In genomic region chr4:86543560-86544312, GRCh38 we compare ENCODE assay signal across 16 cellular contexts. TPM values are rescaled to one million over a fixed set of nuclear protein-coding genes. Genes with fewer than 3 reads are reported as not detected.
DNase-seq lines count a peak whose midpoint lies in the region; ATAC-seq, FAIRE-seq and TF ChIP-seq lines count a peak whose summit lies in the region.
"Had no signal": no experiment of that assay in that cellular context is flagged by ENCODE, and none has a peak within 500 bp of the region (broad histone marks: within the 10 kb centered on the region; RNA-seq: fewer than 3 reads in every experiment).

No MANE protein-coding gene starts in this region.

- no peaks in the 10 kb centered on the region for H3K79me2 ChIP-seq in H1 (ENCODE audit: control insufficient read depth in 1 of 2, insufficient read depth in 2 of 2, low read length in 2 of 2)

- no peak overlapping the region for H4K91ac ChIP-seq in H1 (replicated peaks; ENCODE audit: insufficient read length, low read length)

- no peaks in the 10 kb centered on the region for H3K23me2 ChIP-seq in H1 (ENCODE audit: low read depth, low read length)

- no peak overlapping the region for H2BK12ac ChIP-seq in H1 (ENCODE audit: low read depth, low read length)

- TF ChIP-seq CTCF in H1 (IDR thresholded peaks at IDR 0.05; ENCODE audit: control extremely low read depth in 1 of 3, insufficient read depth in 1 of 3, low read depth in 1 of 3, low read length in 3 of 3) (no peak), retinal pigment epithelial cell (conservative IDR thresholded peaks at IDR 0.05; ENCODE audit: low read depth, low read length) (no peak), prostate gland (IDR thresholded peaks at IDR 0.05) (no peak)

- no peak for FAIRE-seq in H1 (lab: Jason Lieb, UNC)
- FAIRE-seq: endometrium had no signal

- H4K5ac ChIP-seq in H1 (ENCODE audit: insufficient read length, low read depth, low read length) = no peak overlapping the region

- no peak overlapping the region for H3K14ac ChIP-seq in H1 (ENCODE audit: insufficient read length)

- H2BK5ac ChIP-seq in H1 (ENCODE audit: low read depth, low read length) = no peak overlapping the region

- ATAC-seq in GM21723 (IDR thresholded peaks at IDR 0.05; ENCODE audit: unreplicated experiment) = no peak
- ATAC-seq: stimulated activated memory B cell treated with anti-CD40 and anti-IgM and Interleukin-4, amounts not matched to agents 10 μg/mL and 1 μg/mL and 100 μg/mL, for 72 hours had no signal

- no peak overlapping the region for H3K18ac ChIP-seq in H1 (ENCODE audit: extremely low read depth, low read length)

- no peak for TF ChIP-seq EP300 in H1 (IDR thresholded peaks at IDR 0.05; ENCODE audit: borderline replicate concordance in 1 of 2, low read depth in 2 of 2, low read length in 2 of 2)

- no peak for DNase-seq in activated CD4-positive, alpha-beta T cell treated with anti-CD3 and anti-CD28 coated beads, Interleukin-2, amount 10 ng/mL, durations not matched to agents 7 days and 5 days
- DNase-seq in activated CD4-positive, alpha-beta T cell treated with anti-CD3 and anti-CD28 coated beads, Interleukin-2, amount 50 U/mL, for 1 hour = no peak
- peak; percentile 73 for DNase-seq in NCI-H82 treated with DMSO at 0.1 percent for 48 hours (lab: John Stamatoyannopoulos, UW; ENCODE audit: unreplicated experiment)
- DNase-seq in H1 (ENCODE audit: low read depth in 1 of 2, low spot score in 2 of 2) = no peak
- peak; percentile 75 for DNase-seq in retinal pigment epithelial cell (ENCODE audit: low read depth)
- no peak for DNase-seq in SKM-1 (lab: John Stamatoyannopoulos, UW; ENCODE audit: unreplicated experiment)
- no peak for DNase-seq in prostate gland (ENCODE audit: low spot score)
- DNase-seq: activated T-cell treated with anti-CD3 and anti-CD28 coated beads, Interleukin-2, amount 50 U/mL, for 48 hours; HCEC 1CT; NCI-H2227 treated with DMSO at 0.1 percent for 48 hours; ovary had no signal

- H3K4me3 ChIP-seq in H1 (ENCODE audit: extremely low read depth in 1 of 4, insufficient read depth in 2 of 4, low read depth in 3 of 4, low read length in 4 of 4) (no peak overlapping the region), retinal pigment epithelial cell (ENCODE audit: low read length) (no peak overlapping the region), prostate gland (no peak overlapping the region)
- H3K4me3 ChIP-seq: ovary had no signal

- H4K8ac ChIP-seq in H1 (ENCODE audit: extremely low read depth, insufficient read depth, low read length) = no peak overlapping the region

- no peaks in the 10 kb centered on the region for H3K4me1 ChIP-seq in H1 (replicated peaks in 1 of 4; ENCODE audit: control insufficient read depth in 3 of 4, insufficient read depth in 4 of 4, low read length in 3 of 4)
- no peaks in the 10 kb centered on the region for H3K4me1 ChIP-seq in prostate gland (replicated peaks)

- H2BK20ac ChIP-seq in H1 (ENCODE audit: low read length) = no peak overlapping the region

- no peak overlapping the region for H2BK120ac ChIP-seq in H1 (replicated peaks; ENCODE audit: low read depth, low read length)

- H3K4me2 ChIP-seq in H1 (ENCODE audit: insufficient read depth in 1 of 2, low read depth in 2 of 2, low read length in 2 of 2) = no peak overlapping the region

- 78% methylated on average over 2 of the region's 2 CpGs; no CpG with 5 or more reads in 1 of the 2 experiments for WGBS in H1 (ENCODE audit: extremely low coverage in 1 of 2, insufficient coverage in 1 of 2, insufficient read length in 1 of 2, insufficient replicate concordance in 2 of 2, low coverage in 1 of 2, low lambda C conversion rate in 2 of 2, missing lambda C conversion rate in 1 of 2), 2 experiments
- WGBS in prostate gland = 49% methylated on average over 2 of the region's 2 CpGs

- TF ChIP-seq POLR2A in H1 (IDR thresholded peaks at IDR 0.05; ENCODE audit: control extremely low read depth in 1 of 2, low read depth in 2 of 2, low read length in 2 of 2) (no peak), prostate gland (IDR thresholded peaks at IDR 0.05) (no peak)

- H3K27me3 ChIP-seq in H1 (replicated peaks in 1 of 4; ENCODE audit: control insufficient read depth in 3 of 4, extremely low read depth in 1 of 4, insufficient read depth in 3 of 4, low read length in 3 of 4) = no peaks in the 10 kb centered on the region
- no peaks in the 10 kb centered on the region for H3K27me3 ChIP-seq in prostate gland (replicated peaks; ENCODE audit: insufficient read depth)
- H3K27me3 ChIP-seq: ovary had no signal

- H3K36me3 Mint-ChIP-seq in activated CD4-positive, alpha-beta T cell treated with anti-CD3 and anti-CD28 coated beads, Interleukin-2, amount 10 ng/mL, durations not matched to agents 7 days and 5 days (ENCODE audit: low read depth) = no peaks in the 10 kb centered on the region
- H3K36me3 Mint-ChIP-seq: stimulated activated memory B cell treated with anti-CD40 and anti-IgM and Interleukin-4, amounts not matched to agents 10 μg/mL and 1 μg/mL and 100 μg/mL, for 72 hours had no signal

- POLR2A ChIA-PET in activated CD4-positive, alpha-beta T cell treated with anti-CD3 and anti-CD28 coated beads, Interleukin-2, amount 10 ng/mL, durations not matched to agents 7 days and 5 days (lab: Charles Lee) = no interaction called here
- POLR2A ChIA-PET in H1 (lab: Charles Lee; ENCODE audit: partially characterized antibody) = no interaction called here

- H3K4me1 Mint-ChIP-seq in activated CD4-positive, alpha-beta T cell treated with anti-CD3 and anti-CD28 coated beads, Interleukin-2, amount 10 ng/mL, durations not matched to agents 7 days and 5 days = peaks cover 34% of the 10 kb centered on the region
- H3K4me1 Mint-ChIP-seq: stimulated activated memory B cell treated with anti-CD40 and anti-IgM and Interleukin-4, amounts not matched to agents 10 μg/mL and 1 μg/mL and 100 μg/mL, for 72 hours had no signal

- no peaks in the 10 kb centered on the region for H4K20me1 ChIP-seq in H1 (replicated peaks in 1 of 2; ENCODE audit: control insufficient read depth in 1 of 2, insufficient read depth in 2 of 2, low read length in 2 of 2)

- no peak overlapping the region for H2AK5ac ChIP-seq in H1 (ENCODE audit: low read depth, low read length)

- H3K9me3 ChIP-seq in H1 (ENCODE audit: insufficient read depth in 2 of 2, low read depth in 1 of 2, low read length in 1 of 2) (peaks cover 0 to 8% of the 10 kb centered on the region in 2 experiments; a peak in 1 of 4 replicates), prostate gland (no peaks in the 10 kb centered on the region)
- H3K9me3 ChIP-seq: ovary had no signal

- H3K36me3 ChIP-seq in H1 (ENCODE audit: control insufficient read depth in 2 of 4, insufficient read depth in 4 of 4, low read length in 3 of 4) = no peaks in the 10 kb centered on the region
- no peaks in the 10 kb centered on the region for H3K36me3 ChIP-seq in prostate gland
- H3K36me3 ChIP-seq: ovary had no signal

- peak overlapping the region; percentile 32 for H3K4me3 Mint-ChIP-seq in activated CD4-positive, alpha-beta T cell treated with anti-CD3 and anti-CD28 coated beads, Interleukin-2, amount 10 ng/mL, durations not matched to agents 7 days and 5 days
- H3K4me3 Mint-ChIP-seq: stimulated activated memory B cell treated with anti-CD40 and anti-IgM and Interleukin-4, amounts not matched to agents 10 μg/mL and 1 μg/mL and 100 μg/mL, for 72 hours had no signal

- TF ChIP-seq RAD21 in H1 (IDR thresholded peaks at IDR 0.05 in 1 of 2, conservative IDR thresholded peaks at IDR 0.05 in 1 of 2; ENCODE audit: low read depth in 2 of 2, low read length in 2 of 2) = no peak

- no peak overlapping the region for H2BK15ac ChIP-seq in H1 (ENCODE audit: low read length)

- H3K23ac ChIP-seq in H1 (ENCODE audit: insufficient read length) = no peak overlapping the region

- peak overlapping the region; percentile 91 for H3K27ac Mint-ChIP-seq in activated CD4-positive, alpha-beta T cell treated with anti-CD3 and anti-CD28 coated beads, Interleukin-2, amount 10 ng/mL, durations not matched to agents 7 days and 5 days
- H3K27ac Mint-ChIP-seq: stimulated activated memory B cell treated with anti-CD40 and anti-IgM and Interleukin-4, amounts not matched to agents 10 μg/mL and 1 μg/mL and 100 μg/mL, for 72 hours had no signal

- H3K9ac ChIP-seq in H1 (replicated peaks in 1 of 4; ENCODE audit: extremely low read depth in 1 of 4, low read depth in 3 of 4, low read length in 3 of 4) = no peak overlapping the region

- H2AFZ ChIP-seq in H1 (ENCODE audit: low read length) = no peak overlapping the region

- peaks cover 5% of the 10 kb centered on the region for H3K9me3 Mint-ChIP-seq in activated CD4-positive, alpha-beta T cell treated with anti-CD3 and anti-CD28 coated beads, Interleukin-2, amount 10 ng/mL, durations not matched to agents 7 days and 5 days
- H3K9me3 Mint-ChIP-seq: stimulated activated memory B cell treated with anti-CD40 and anti-IgM and Interleukin-4, amounts not matched to agents 10 μg/mL and 1 μg/mL and 100 μg/mL, for 72 hours had no signal

- no peaks in the 10 kb centered on the region for H3K79me1 ChIP-seq in H1 (ENCODE audit: low read depth, low read length)

- no peak overlapping the region for H3K4ac ChIP-seq in H1 (replicated peaks; ENCODE audit: insufficient read length, low read depth, low read length)

- intact Hi-C loops in prostate gland (cut with DNase I) = no loop called here

- H3K27me3 Mint-ChIP-seq in activated CD4-positive, alpha-beta T cell treated with anti-CD3 and anti-CD28 coated beads, Interleukin-2, amount 10 ng/mL, durations not matched to agents 7 days and 5 days = no peaks in the 10 kb centered on the region
- H3K27me3 Mint-ChIP-seq: brain had no signal

- CTCF ChIA-PET in activated CD4-positive, alpha-beta T cell treated with anti-CD3 and anti-CD28 coated beads, Interleukin-2, amount 10 ng/mL, durations not matched to agents 7 days and 5 days (lab: Charles Lee) = no interaction called here
- CTCF ChIA-PET in H1 (lab: Charles Lee; ENCODE audit: partially characterized antibody) = interaction anchor here (0.5 to 1.2 kb wide), 5 partner anchors 8 to 138 kb away, joined by 3 to 6 read pairs (median 3); no protein-coding TSS in a partner anchor

- H3K27ac ChIP-seq in H1 (ENCODE audit: low read depth, low read length) = no peak overlapping the region
- H3K27ac ChIP-seq in prostate gland = no peak overlapping the region
- H3K27ac ChIP-seq: ovary, RWPE1 had no signal

- peak overlapping the region; percentile 33 for H3K56ac ChIP-seq in H1 (replicated peaks; ENCODE audit: insufficient read length, low read depth, low read length)

RNA-seq across cellular contexts. Expression of gene PTPN13, which starts 50.4 kb away (rescaled TPM):
- 1 to 10 TPM; 2.0 to 2.6 TPM for total RNA-seq in activated CD4-positive, alpha-beta T cell treated with anti-CD3 and anti-CD28 coated beads, Interleukin-2, amount 10 ng/mL, durations not matched to agents 7 days and 5 days
- total RNA-seq in H1 (2021; fragmentation: NEBNext Ultra II Directional; extraction: Animal tissue kit (Norgen Biotek cat#: 25700)) = 54.3 and 57.9 TPM in 2 replicates
- 11.5 and 12.7 TPM in 2 replicates for polyA plus RNA-seq in H1 (2011; rRNA removed)
- polyA plus RNA-seq in H1 (2011; cell fraction: cytosol; rRNA removed) = 16.8 TPM
- polyA plus RNA-seq in H1 (2011; cell fraction: nucleus; rRNA removed) = 13.2 TPM
- 22.7 to 54.1 TPM (median 30.1 TPM) in 4 replicates for polyA plus RNA-seq in H1 (2012, experiment 1 of 2)
- 1.4 TPM for polyA plus RNA-seq in H1 (2012, experiment 2 of 2)
- 22.4 TPM for polyA plus RNA-seq in H1 (2013, experiment 1 of 2)
- polyA plus RNA-seq in H1 (2013, experiment 2 of 2) = 22.6 TPM
- polyA minus RNA-seq in H1 (2011; rRNA and poly(A)+ RNA removed) = 46.5 and 58.1 TPM in 2 replicates
- 37.4 TPM for polyA minus RNA-seq in H1 (2011; cell fraction: cytosol; rRNA and poly(A)+ RNA removed)
- 98.7 TPM for polyA minus RNA-seq in H1 (2011; cell fraction: nucleus; rRNA and poly(A)+ RNA removed)
- 10 to 100 TPM; 24.6 to 61.2 TPM for total RNA-seq in prostate gland

Comparison
In these comparisons a context has a peak if more than half of its experiments do, and no peak if none do; other contexts are left out.
1. DNase-seq: peak in NCI-H82 treated with DMSO at 0.1 percent for 48 hours (single experiment) and retinal pigment epithelial cell (single experiment); none in activated CD4-positive, alpha-beta T cell treated with anti-CD3 and anti-CD28 coated beads, Interleukin-2, amount 10 ng/mL, durations not matched to agents 7 days and 5 days (single experiment), activated CD4-positive, alpha-beta T cell treated with anti-CD3 and anti-CD28 coated beads, Interleukin-2, amount 50 U/mL, for 1 hour (single experiment), H1 (0 of 2), SKM-1 (single experiment) and prostate gland (single experiment).
2. RNA of gene PTPN13, which starts 50.4 kb away (total RNA-seq): 24.6 to 61.2 TPM in prostate gland and 54.3 to 57.9 TPM in H1; 2.0 to 2.6 TPM in activated CD4-positive, alpha-beta T cell treated with anti-CD3 and anti-CD28 coated beads, Interleukin-2, amount 10 ng/mL, durations not matched to agents 7 days and 5 days; every median in the first group is over 4 times any median in the second.